Comparison of ENCODE assay signal across 8 cellular contexts in the genomic region with DNA sequence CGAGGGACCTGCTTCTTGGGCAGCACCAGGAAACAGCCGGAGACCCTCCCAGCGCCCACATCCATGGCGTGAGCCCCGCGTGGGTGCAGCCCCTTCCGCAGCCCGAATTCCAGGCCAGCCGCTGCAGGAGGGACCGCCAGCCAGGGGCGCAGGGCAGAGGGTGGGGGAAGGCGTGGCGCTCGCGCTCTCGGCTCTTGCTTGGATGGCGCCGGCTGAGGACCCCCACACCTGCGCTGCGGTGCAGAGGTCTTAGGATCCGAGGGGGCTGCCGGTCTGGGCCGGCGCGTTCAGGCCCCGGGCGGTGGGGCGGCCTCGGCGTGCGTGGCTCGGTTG. TPM values are rescaled to one million over a fixed set of nuclear protein-coding genes. Genes with fewer than 3 reads are reported as not detected.
DNase-seq lines count a peak whose midpoint lies in the region; ATAC-seq, FAIRE-seq and TF ChIP-seq lines count a peak whose summit lies in the region.

No MANE protein-coding gene starts in this region.

- DNase-seq in AG10803 (ENCODE audit: low read depth) (no peak), H1 (ENCODE audit: low read depth in 1 of 2, low spot score in 2 of 2) (no peak), iPS-NIHi7 (ENCODE audit: extremely low spot score) (no peak), kidney tubule cell (ENCODE audit: low spot score) (no peak)

- H3K4me1 ChIP-seq in HUES48 (ENCODE audit: control insufficient read depth, insufficient read depth, low read length) (peaks cover 3% of the 10 kb centered on the region; the same call in 1 of the 2 replicates), H1 (replicated peaks in 1 of 4; ENCODE audit: control insufficient read depth in 3 of 4, insufficient read depth in 4 of 4, low read length in 3 of 4) (peaks cover 0 to 23% (median 12%) of the 10 kb centered on the region in 4 experiments; a peak in 5 of 7 replicates)

- H4K20me1 ChIP-seq in H1 (replicated peaks in 1 of 2; ENCODE audit: control insufficient read depth in 1 of 2, insufficient read depth in 2 of 2, low read length in 2 of 2) (no peaks in the 10 kb centered on the region), neural cell (ENCODE audit: insufficient read depth) (no peaks in the 10 kb centered on the region)

- peak overlapping the region; percentile 92; the same call in 1 of the 2 replicates for H4K8ac ChIP-seq in H1 (ENCODE audit: extremely low read depth, insufficient read depth, low read length)

- CTCF ChIA-PET in H1 (lab: Charles Lee; ENCODE audit: partially characterized antibody), result interaction anchor here (1.0 to 5.4 kb wide), 35 partner anchors 9 to 229 kb away, joined by 3 to 50 read pairs (median 7); partner anchors contain the start of genes BAHCC1 and SLC38A10

- TF ChIP-seq POLR2A in H1 (IDR thresholded peaks at IDR 0.05; ENCODE audit: control extremely low read depth in 1 of 2, low read depth in 2 of 2, low read length in 2 of 2), result no peak

- no peak overlapping the region for H3K14ac ChIP-seq in H1 (ENCODE audit: insufficient read length)

- peak overlapping the region; percentile 37 for H4K5ac ChIP-seq in H1 (ENCODE audit: insufficient read length, low read depth, low read length)

- TF ChIP-seq CTCF in AG10803 (conservative IDR thresholded peaks at IDR 0.05; ENCODE audit: low read length) (no peak), H1 (IDR thresholded peaks at IDR 0.05; ENCODE audit: control extremely low read depth in 1 of 3, insufficient read depth in 1 of 3, low read depth in 1 of 3, low read length in 3 of 3) (no peak), neural cell (IDR thresholded peaks at IDR 0.05; ENCODE audit: poor library complexity, severe bottlenecking) (no peak)

- H2BK20ac ChIP-seq in H1 (ENCODE audit: low read length), result peak overlapping the region; percentile 61; the same call in 1 of the 2 replicates

- H3K56ac ChIP-seq in H1 (replicated peaks; ENCODE audit: insufficient read length, low read depth, low read length), result peak overlapping the region; percentile 30

- H3K4me2 ChIP-seq in H1 (ENCODE audit: insufficient read depth in 1 of 2, low read depth in 2 of 2, low read length in 2 of 2) (peak overlapping the region; percentile 44 to 92), neural cell (ENCODE audit: low read length) (no peak overlapping the region)

- peak overlapping the region; percentile 85 for H3K4ac ChIP-seq in H1 (replicated peaks; ENCODE audit: insufficient read length, low read depth, low read length)

- no peaks in the 10 kb centered on the region for H3K36me3 ChIP-seq in HUES48 (ENCODE audit: control insufficient read depth, insufficient read depth, low read length)
- no peaks in the 10 kb centered on the region for H3K36me3 ChIP-seq in H1 (ENCODE audit: control insufficient read depth in 2 of 4, insufficient read depth in 4 of 4, low read length in 3 of 4)
- no peaks in the 10 kb centered on the region for H3K36me3 ChIP-seq in neural cell (ENCODE audit: insufficient read depth, low read length)

- H3K23me2 ChIP-seq in H1 (ENCODE audit: low read depth, low read length), result peaks cover 11% of the 10 kb centered on the region; the same call in 1 of the 2 replicates

- TF ChIP-seq EP300 in H1 (IDR thresholded peaks at IDR 0.05; ENCODE audit: borderline replicate concordance in 1 of 2, low read depth in 2 of 2, low read length in 2 of 2), result no peak
- no peak for TF ChIP-seq EP300 in neural cell (conservative IDR thresholded peaks at IDR 0.05; ENCODE audit: poor library complexity, severe bottlenecking)

- POLR2A ChIA-PET in H1 (lab: Charles Lee; ENCODE audit: partially characterized antibody), result interaction anchor here (0.8 to 35.8 kb wide), 7 partner anchors 10 to 78 kb away, joined by 3 to 1004 read pairs (median 4); partner anchors contain the start of genes ACTG1, FAAP100 and FSCN2

- no peaks in the 10 kb centered on the region for H3K9me2 ChIP-seq in neural cell (ENCODE audit: insufficient read depth, low read length)

- no peak for TF ChIP-seq RAD21 in H1 (IDR thresholded peaks at IDR 0.05 in 1 of 2, conservative IDR thresholded peaks at IDR 0.05 in 1 of 2; ENCODE audit: low read depth in 2 of 2, low read length in 2 of 2)
- no peak for TF ChIP-seq RAD21 in neural cell (conservative IDR thresholded peaks at IDR 0.05)

- no peak overlapping the region for H3K23ac ChIP-seq in H1 (ENCODE audit: insufficient read length)

- H3F3A ChIP-seq in neural cell (ENCODE audit: insufficient read depth, low read length, poor library complexity, severe bottlenecking), result no peaks in the 10 kb centered on the region

- peak overlapping the region; percentile 90; the same call in 1 of the 2 replicates for H2BK15ac ChIP-seq in H1 (ENCODE audit: low read length)

- H2BK120ac ChIP-seq in H1 (replicated peaks; ENCODE audit: low read depth, low read length), result no peak overlapping the region

- H2BK12ac ChIP-seq in H1 (ENCODE audit: low read depth, low read length), result peak overlapping the region; percentile 92; the same call in 1 of the 2 replicates

- H3K9ac ChIP-seq in HUES48 (ENCODE audit: low read depth, low read length), result no peak overlapping the region
- peak overlapping the region in 1 of 4 experiments; percentile 35; a peak in 1 of 7 replicates for H3K9ac ChIP-seq in H1 (replicated peaks in 1 of 4; ENCODE audit: extremely low read depth in 1 of 4, low read depth in 3 of 4, low read length in 3 of 4)
- peak overlapping the region; percentile 53 for H3K9ac ChIP-seq in neural cell (ENCODE audit: low read length)

- H3K9me3 ChIP-seq in HUES48 (ENCODE audit: control insufficient read depth, insufficient read depth, low read length) (no peaks in the 10 kb centered on the region), H1 (ENCODE audit: insufficient read depth in 2 of 2, low read depth in 1 of 2, low read length in 1 of 2) (peaks cover 0 to 5% of the 10 kb centered on the region in 2 experiments; a peak in 1 of 4 replicates), neural cell (ENCODE audit: low read length) (no peaks in the 10 kb centered on the region)

- H3K27me3 ChIP-seq in HUES48 (ENCODE audit: control insufficient read depth, insufficient read depth, low read length) (peaks cover 53% of the 10 kb centered on the region), H1 (replicated peaks in 1 of 4; ENCODE audit: control insufficient read depth in 3 of 4, extremely low read depth in 1 of 4, insufficient read depth in 3 of 4, low read length in 3 of 4) (peaks cover 18 to 51% (median 48%) of the 10 kb centered on the region in 4 experiments), neural cell (ENCODE audit: insufficient read depth, low read depth, low read length) (no peaks in the 10 kb centered on the region)

- FAIRE-seq in H1 (lab: Jason Lieb, UNC), result no peak

- H4K91ac ChIP-seq in H1 (replicated peaks; ENCODE audit: insufficient read length, low read length), result peak overlapping the region; percentile 96

- ATAC-seq in GM21447 (IDR thresholded peaks at IDR 0.05; ENCODE audit: unreplicated experiment) (no peak), HG02852 (IDR thresholded peaks at IDR 0.05; ENCODE audit: unreplicated experiment) (no peak)

- H3K79me2 ChIP-seq in H1 (ENCODE audit: control insufficient read depth in 1 of 2, insufficient read depth in 2 of 2, low read length in 2 of 2), result no peaks in the 10 kb centered on the region
- peaks cover 15% of the 10 kb centered on the region for H3K79me2 ChIP-seq in neural cell (replicated peaks; ENCODE audit: insufficient read depth, low read length)

- H3K27ac ChIP-seq in HUES48 (ENCODE audit: low read depth, low read length) (no peak overlapping the region), H1 (ENCODE audit: low read depth, low read length) (no peak overlapping the region), neural cell (ENCODE audit: low read length) (no peak overlapping the region)

- no peak overlapping the region for H2BK5ac ChIP-seq in H1 (ENCODE audit: low read depth, low read length)

- WGBS in H1 (ENCODE audit: extremely low coverage in 1 of 2, insufficient coverage in 1 of 2, insufficient read length in 1 of 2, insufficient replicate concordance in 2 of 2, low coverage in 1 of 2, low lambda C conversion rate in 2 of 2, missing lambda C conversion rate in 1 of 2), 2 experiments, result 16% methylated on average over 14 of the region's 32 CpGs; no CpG with 5 or more reads in 1 of the 2 experiments

- H3K4me3 ChIP-seq in AG10803 (ENCODE audit: low read length) (peak overlapping the region; percentile 53), HUES48 (ENCODE audit: low read depth, low read length) (peak overlapping the region; percentile 61), H1 (ENCODE audit: extremely low read depth in 1 of 4, insufficient read depth in 2 of 4, low read depth in 3 of 4, low read length in 4 of 4) (peak overlapping the region; percentile 27 to 66 (median 46)), neural cell (ENCODE audit: low read length) (peak overlapping the region; percentile 60)

- no peaks in the 10 kb centered on the region for H3K79me1 ChIP-seq in H1 (ENCODE audit: low read depth, low read length)

- peak overlapping the region; percentile 78 for H3K18ac ChIP-seq in H1 (ENCODE audit: extremely low read depth, low read length)

- H2AFZ ChIP-seq in H1 (ENCODE audit: low read length) (no peak overlapping the region), neural cell (ENCODE audit: low read depth, low read length) (no peak overlapping the region)

- no peak overlapping the region for H2AK5ac ChIP-seq in H1 (ENCODE audit: low read depth, low read length)

RNA-seq across cellular contexts. Expression of gene ACTG1, which starts 28.8 kb away (rescaled TPM):
- total RNA-seq in H1 (2021; fragmentation: NEBNext Ultra II Directional; extraction: Animal tissue kit (Norgen Biotek cat#: 25700)), result 3,535 and 3,691 TPM in 2 replicates
- polyA plus RNA-seq in H1 (2011; rRNA removed) (5,010 and 7,420 TPM in 2 replicates), neural cell (8,273 and 9,187 TPM in 2 replicates)
- 3,868 TPM for polyA plus RNA-seq in H1 (2011; cell fraction: cytosol; rRNA removed)
- polyA plus RNA-seq in H1 (2011; cell fraction: nucleus; rRNA removed), result 4,694 TPM
- polyA plus RNA-seq in H1 (2012, experiment 1 of 2), result 3,170 to 3,474 TPM (median 3,377 TPM) in 4 replicates
- polyA plus RNA-seq in H1 (2012, experiment 2 of 2), result 3,649 TPM
- 4,243 TPM for polyA plus RNA-seq in H1 (2013, experiment 1 of 2)
- polyA plus RNA-seq in H1 (2013, experiment 2 of 2), result 4,284 TPM
- 1,111 and 1,306 TPM in 2 replicates for polyA minus RNA-seq in H1 (2011; rRNA and poly(A)+ RNA removed)
- 1,521 TPM for polyA minus RNA-seq in H1 (2011; cell fraction: cytosol; rRNA and poly(A)+ RNA removed)
- polyA minus RNA-seq in H1 (2011; cell fraction: nucleus; rRNA and poly(A)+ RNA removed), result 1,666 TPM
- 9,577 and 9,692 TPM in 2 replicates for polyA minus RNA-seq in neural cell

RNA-seq across cellular contexts. Expression of gene FSCN2, which starts 44.3 kb away (rescaled TPM):
- total RNA-seq in H1 (2021; fragmentation: NEBNext Ultra II Directional; extraction: Animal tissue kit (Norgen Biotek cat#: 25700)), result 0.30 TPM in 1 of 2 replicates, not detected in the other
- polyA plus RNA-seq in H1 (2011; rRNA removed) (0.18 and 0.44 TPM in 2 replicates), neural cell (3.6 and 4.8 TPM in 2 replicates)
- polyA plus RNA-seq in H1 (2011; cell fraction: cytosol; rRNA removed), result 0.14 TPM
- 0.88 TPM for polyA plus RNA-seq in H1 (2011; cell fraction: nucleus; rRNA removed)
- polyA plus RNA-seq in H1 (2012, experiment 1 of 2), result 0.12 to 0.43 TPM (median 0.30 TPM) in 4 replicates
- 0.28 TPM for polyA plus RNA-seq in H1 (2012, experiment 2 of 2)
- polyA plus RNA-seq in H1 (2013, experiment 1 of 2), result not detected
- polyA plus RNA-seq in H1 (2013, experiment 2 of 2), result 0.07 TPM
- polyA minus RNA-seq in H1 (2011; rRNA and poly(A)+ RNA removed), result 0.09 and 0.10 TPM in 2 replicates
- not detected for polyA minus RNA-seq in H1 (2011; cell fraction: cytosol; rRNA and poly(A)+ RNA removed)
- polyA minus RNA-seq in H1 (2011; cell fraction: nucleus; rRNA and poly(A)+ RNA removed), result 0.90 TPM
- polyA minus RNA-seq in neural cell, result 7.3 and 9.7 TPM in 2 replicates
